In genomic region chr13:32174366-32174765, GRCh38 we compare ENCODE assay signal across 9 cellular contexts.
"Had no signal": no experiment of that assay in that cellular context is flagged by ENCODE, and none has a peak within 500 bp of the region (broad histone marks: within the 10 kb centered on the region; RNA-seq: fewer than 3 reads in every experiment).

No MANE protein-coding gene starts in this region.

- H3K9me3 ChIP-seq: HAP-1 had no signal

- H3K4me1 ChIP-seq: HAP-1 had no signal

- H3K36me3 ChIP-seq: HAP-1 had no signal

- H2AFZ ChIP-seq: GM23248 had no signal

- H3K9me3 Mint-ChIP-seq: HFFc6 had no signal

- H3K4me3 ChIP-seq: GM23248, HAP-1 had no signal

- H3K4me3 Mint-ChIP-seq: HFFc6 had no signal

- H3K27ac ChIP-seq: GM23248, HL-60 had no signal

- H3K27ac Mint-ChIP-seq: HFFc6 had no signal

- DNase-seq: GM23248, GOT3, H7, HFFc6, IMR-90, KBM-7 had no signal

- H3K9ac ChIP-seq: GM23248 had no signal

- ATAC-seq: HCT116 had no signal
